ENCODE assay signal across 16 cellular contexts in genomic region chr22:48567213-48567975, GRCh38.
DNase-seq lines count a peak whose midpoint lies in the region; ATAC-seq and TF ChIP-seq lines count a peak whose summit lies in the region.
"Had no signal": no experiment of that assay in that cellular context is flagged by ENCODE, and none has a peak within 500 bp of the region (broad histone marks: within the 10 kb centered on the region; RNA-seq: fewer than 3 reads in every experiment).

No MANE protein-coding gene starts in this region.

- DNase-seq in right cardiac atrium (peak; percentile 2 to 30 (median 29)), left cardiac atrium (no peak), NCI-H146 (lab: John Stamatoyannopoulos, UW) (peak; percentile 47), WERI-Rb-1 (peak; percentile 65), substantia nigra (lab: John Stamatoyannopoulos, UW) (peak in 3 of 49 donors; percentile 21 to 33 (median 32)), LoVo (ENCODE audit: low spot score) (no peak), NCI-H128 (lab: John Stamatoyannopoulos, UW; ENCODE audit: unreplicated experiment) (no peak)
- DNase-seq: activated CD4-positive, alpha-beta T cell treated with anti-CD3 and anti-CD28 coated beads for 1 hour; activated T-cell treated with anti-CD3 and anti-CD28 coated beads for 4 hours; adrenal gland; GOT3; NCI-H2081 treated with DMSO at 0.1 percent for 48 hours; stimulated activated CD4-positive, alpha-beta T cell treated with anti-CD3 and anti-CD28 coated beads, Interleukin-2, amount 100 ng/mL, for 48 hours; upper lobe of right lung had no signal

- H3K27me3 ChIP-seq in right cardiac atrium (ENCODE audit: control insufficient read depth, insufficient read depth) = no peaks in the 10 kb centered on the region
- no peaks in the 10 kb centered on the region for H3K27me3 ChIP-seq in WERI-Rb-1 (ENCODE audit: insufficient read depth, low read depth, severe bottlenecking)
- H3K27me3 ChIP-seq: adrenal gland had no signal

- WGBS in right cardiac atrium = 47% methylated on average over 18 of the region's 18 CpGs

- H3K9me3 ChIP-seq in right cardiac atrium (ENCODE audit: control insufficient read depth, low read length) (no peaks in the 10 kb centered on the region), WERI-Rb-1 (ENCODE audit: severe bottlenecking) (peaks cover 6% of the 10 kb centered on the region)
- H3K9me3 ChIP-seq: adrenal gland had no signal

- H3K4me1 ChIP-seq in right cardiac atrium (ENCODE audit: control insufficient read depth, insufficient read depth, low read length) = no peaks in the 10 kb centered on the region
- H3K4me1 ChIP-seq: adrenal gland, upper lobe of right lung had no signal

- H3K27ac ChIP-seq in right cardiac atrium (ENCODE audit: low read length) (no peak overlapping the region), WERI-Rb-1 (peak overlapping the region; percentile 1; the same call in 1 of the 2 replicates), substantia nigra (ENCODE audit: low read depth, low read length, poor library complexity, severe bottlenecking) (peak overlapping the region; percentile 28)
- H3K27ac ChIP-seq: adrenal gland, KMS-11, upper lobe of right lung had no signal

- no peak for TF ChIP-seq CTCF in WERI-Rb-1 (IDR thresholded peaks at IDR 0.05; ENCODE audit: low read depth, low read length)

- intact Hi-C loops in right cardiac atrium (cut with DNase I) = no loop called here
- intact Hi-C loops in left cardiac atrium (cut with DNase I) = no loop called here

- H3K36me3 ChIP-seq in WERI-Rb-1 = no peaks in the 10 kb centered on the region
- H3K36me3 ChIP-seq: adrenal gland, upper lobe of right lung had no signal

- H3K4me3 ChIP-seq in right cardiac atrium (ENCODE audit: low read length) (no peak overlapping the region), WERI-Rb-1 (ENCODE audit: low read depth, low read length) (peak overlapping the region; percentile 7; the same call in 1 of the 2 replicates)
- H3K4me3 ChIP-seq: adrenal gland, upper lobe of right lung had no signal

- no peak for ATAC-seq in right cardiac atrium
- no peak for ATAC-seq in left cardiac atrium
- no peak for ATAC-seq in HG02885 (IDR thresholded peaks at IDR 0.05; ENCODE audit: poor library complexity, unreplicated experiment)
- ATAC-seq: upper lobe of right lung had no signal

Comparison
In these comparisons a context has a peak if more than half of its experiments do, and no peak if none do; other contexts are left out.
1. DNase-seq: peak in right cardiac atrium (3 of 3), NCI-H146 (single experiment) and WERI-Rb-1 (single experiment); none in left cardiac atrium (single experiment), LoVo (single experiment) and NCI-H128 (single experiment).